Comparison of ENCODE assay signal across 8 cellular contexts in the genomic region with DNA sequence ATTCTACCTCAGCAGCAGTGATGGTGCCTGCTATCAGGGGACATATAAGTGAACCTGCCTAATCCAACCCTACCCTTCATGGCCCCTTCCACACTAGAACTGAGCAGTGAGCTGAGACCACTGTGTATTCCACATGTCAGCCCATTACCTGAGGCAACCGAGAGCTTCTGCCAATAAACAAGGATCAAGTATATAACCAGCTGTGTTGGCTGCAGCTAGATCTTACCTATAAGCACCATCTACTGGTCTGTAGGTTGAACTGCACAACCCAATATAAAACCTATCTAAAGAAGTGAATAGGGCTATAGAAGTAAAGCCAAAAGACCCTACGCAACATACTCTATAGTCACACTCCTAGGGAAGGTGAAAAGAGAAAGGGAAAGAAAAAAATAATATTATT.
A peak's percentile ranks its signal among the peaks of the same experiment; 100 is the strongest.
DNase-seq lines count a peak whose midpoint lies in the region; ATAC-seq and TF ChIP-seq lines count a peak whose summit lies in the region.

No MANE protein-coding gene starts in this region.

- H3K27ac ChIP-seq in HEK293 (ENCODE audit: extremely low read depth, low read depth, low read length) (no peak overlapping the region), spleen (no peak overlapping the region)

- H3K9me3 ChIP-seq in HEK293 (ENCODE audit: control insufficient read depth, insufficient read depth, low read depth, low read length) (no peaks in the 10 kb centered on the region), spleen (peaks cover 4 to 44% (median 29%) of the 10 kb centered on the region in 8 donors)

- H3K9me3 Mint-ChIP-seq in WTC11: peaks cover 30% of the 10 kb centered on the region

- no peaks in the 10 kb centered on the region for H3K4me1 ChIP-seq in HEK293 (ENCODE audit: control insufficient read depth, insufficient read depth, low read length)
- no peaks in the 10 kb centered on the region for H3K4me1 ChIP-seq in spleen

- WGBS in spleen, 5 donors: 66 to 74% (median 68%) methylated on average over 2 of the region's 2 CpGs

- no peaks in the 10 kb centered on the region for H3K27me3 Mint-ChIP-seq in WTC11 (ENCODE audit: low read depth)

- H3K4me3 ChIP-seq in HEK293 (ENCODE audit: low read depth, low read length) (no peak overlapping the region), spleen (no peak overlapping the region)

- no peaks in the 10 kb centered on the region for H3K36me3 ChIP-seq in HEK293 (ENCODE audit: control insufficient read depth in 2 of 2, insufficient read depth in 1 of 2, low read length in 2 of 2)
- no peaks in the 10 kb centered on the region for H3K36me3 ChIP-seq in spleen

- CTCF ChIA-PET in HEK293 (lab: Yijun Ruan, JAX) (interaction anchor here (0.6 to 2.6 kb wide), 17 partner anchors 9 to 919 kb away, joined by 3 to 15 read pairs (median 4); no protein-coding TSS in a partner anchor), WTC11 (lab: Charles Lee) (interaction anchor here (0.9 to 2.1 kb wide), 12 partner anchors 9 to 907 kb away, joined by 3 to 10 read pairs (median 6); no protein-coding TSS in a partner anchor)

- H3K4me1 Mint-ChIP-seq in WTC11: no peaks in the 10 kb centered on the region

- no peak overlapping the region for H3K27ac Mint-ChIP-seq in WTC11

- no peak for TF ChIP-seq POLR2A in spleen (IDR thresholded peaks at IDR 0.05)

- ATAC-seq in WTC11 (peak; percentile 97), omental fat pad (ENCODE audit: low FRiP score) (no peak)

- intact Hi-C loops in spleen (cut with DNase I; ENCODE audit: low total_unique reads): no loop called here

- POLR2A ChIA-PET in HEK293 (lab: Yijun Ruan, JAX) (no interaction called here), WTC11 (lab: Charles Lee) (no interaction called here)

- H3K27me3 ChIP-seq in spleen (replicated peaks in 1 of 7): no peaks in the 10 kb centered on the region

- peaks cover 5% of the 10 kb centered on the region; the same call in 1 of the 2 replicates for H3K36me3 Mint-ChIP-seq in WTC11

- peak; percentile 45 for DNase-seq in NCI-H1436 (lab: John Stamatoyannopoulos, UW)
- no peak for DNase-seq in NCI-H1436 treated with DMSO at 0.1 percent for 48 hours (lab: John Stamatoyannopoulos, UW)
- peak; percentile 50 for DNase-seq in NCI-H1092 treated with DMSO at 0.1 percent for 48 hours (lab: John Stamatoyannopoulos, UW)
- no peak for DNase-seq in WTC11 (ENCODE audit: low spot score)
- DNase-seq in iPS-NIHi7 (ENCODE audit: extremely low spot score): peak; percentile 62
- no peak for DNase-seq in omental fat pad (ENCODE audit: low spot score)
- no peak for DNase-seq in spleen

- TF ChIP-seq CTCF in HEK293 (tag by site-specific recombination; IDR thresholded peaks at IDR 0.05) (0 out of 2 replicates have a peak, but pooled peaks have one; percentile 24), WTC11 (IDR thresholded peaks at IDR 0.05) (peak; percentile 37; the same call in 1 of the 2 replicates), omental fat pad (IDR thresholded peaks at IDR 0.05) (no peak), spleen (IDR thresholded peaks at IDR 0.05 in 8 of 11, conservative IDR thresholded peaks at IDR 0.05 in 3 of 11) (peak in 4 of 11 experiments; percentile 8 to 42 (median 28))

- no peak overlapping the region for H3K4me3 Mint-ChIP-seq in WTC11

TF ChIP-seq in HEK293, 187 proteins besides CTCF, POLR2A, EP300 and RAD21:
- TF ChIP-seq ZBTB20 (tag by site-specific recombination; IDR thresholded peaks at IDR 0.05): no peak
- TF ChIP-seq ZNF510 (tag by site-specific recombination; IDR thresholded peaks at IDR 0.05; ENCODE audit: insufficient replicate concordance): no peak
- TF ChIP-seq ZNF654 (tag by site-specific recombination; IDR thresholded peaks at IDR 0.05; ENCODE audit: low read depth): peak; percentile 56
- TF ChIP-seq ZBTB49 (tag by site-specific recombination; IDR thresholded peaks at IDR 0.05; ENCODE audit: low read depth): no peak
- TF ChIP-seq ZNF214 (tag by site-specific recombination; IDR thresholded peaks at IDR 0.05; ENCODE audit: borderline replicate concordance): no peak
- TF ChIP-seq SALL2 (tag by site-specific recombination; IDR thresholded peaks at IDR 0.05; ENCODE audit: borderline replicate concordance): no peak

TF ChIP-seq in WTC11, 78 proteins besides CTCF, POLR2A, EP300 and RAD21 (continues in another document):
- TF ChIP-seq ZBTB43 (CRISPR knock-in tag; IDR thresholded peaks at IDR 0.05) (no peak), PRDM15 (CRISPR knock-in tag; IDR thresholded peaks at IDR 0.05) (no peak), IRF2 (CRISPR knock-in tag; IDR thresholded peaks at IDR 0.05; ENCODE audit: borderline replicate concordance, low read depth) (no peak)
- TF ChIP-seq, protein P1, sequence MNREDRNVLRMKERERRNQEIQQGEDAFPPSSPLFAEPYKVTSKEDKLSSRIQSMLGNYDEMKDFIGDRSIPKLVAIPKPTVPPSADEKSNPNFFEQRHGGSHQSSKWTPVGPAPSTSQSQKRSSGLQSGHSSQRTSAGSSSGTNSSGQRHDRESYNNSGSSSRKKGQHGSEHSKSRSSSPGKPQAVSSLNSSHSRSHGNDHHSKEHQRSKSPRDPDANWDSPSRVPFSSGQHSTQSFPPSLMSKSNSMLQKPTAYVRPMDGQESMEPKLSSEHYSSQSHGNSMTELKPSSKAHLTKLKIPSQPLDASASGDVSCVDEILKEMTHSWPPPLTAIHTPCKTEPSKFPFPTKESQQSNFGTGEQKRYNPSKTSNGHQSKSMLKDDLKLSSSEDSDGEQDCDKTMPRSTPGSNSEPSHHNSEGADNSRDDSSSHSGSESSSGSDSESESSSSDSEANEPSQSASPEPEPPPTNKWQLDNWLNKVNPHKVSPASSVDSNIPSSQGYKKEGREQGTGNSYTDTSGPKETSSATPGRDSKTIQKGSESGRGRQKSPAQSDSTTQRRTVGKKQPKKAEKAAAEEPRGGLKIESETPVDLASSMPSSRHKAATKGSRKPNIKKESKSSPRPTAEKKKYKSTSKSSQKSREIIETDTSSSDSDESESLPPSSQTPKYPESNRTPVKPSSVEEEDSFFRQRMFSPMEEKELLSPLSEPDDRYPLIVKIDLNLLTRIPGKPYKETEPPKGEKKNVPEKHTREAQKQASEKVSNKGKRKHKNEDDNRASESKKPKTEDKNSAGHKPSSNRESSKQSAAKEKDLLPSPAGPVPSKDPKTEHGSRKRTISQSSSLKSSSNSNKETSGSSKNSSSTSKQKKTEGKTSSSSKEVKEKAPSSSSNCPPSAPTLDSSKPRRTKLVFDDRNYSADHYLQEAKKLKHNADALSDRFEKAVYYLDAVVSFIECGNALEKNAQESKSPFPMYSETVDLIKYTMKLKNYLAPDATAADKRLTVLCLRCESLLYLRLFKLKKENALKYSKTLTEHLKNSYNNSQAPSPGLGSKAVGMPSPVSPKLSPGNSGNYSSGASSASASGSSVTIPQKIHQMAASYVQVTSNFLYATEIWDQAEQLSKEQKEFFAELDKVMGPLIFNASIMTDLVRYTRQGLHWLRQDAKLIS (CRISPR knock-in tag; IDR thresholded peaks at IDR 0.05; ENCODE audit: borderline replicate concordance): no peak
- TF ChIP-seq, protein P2, sequence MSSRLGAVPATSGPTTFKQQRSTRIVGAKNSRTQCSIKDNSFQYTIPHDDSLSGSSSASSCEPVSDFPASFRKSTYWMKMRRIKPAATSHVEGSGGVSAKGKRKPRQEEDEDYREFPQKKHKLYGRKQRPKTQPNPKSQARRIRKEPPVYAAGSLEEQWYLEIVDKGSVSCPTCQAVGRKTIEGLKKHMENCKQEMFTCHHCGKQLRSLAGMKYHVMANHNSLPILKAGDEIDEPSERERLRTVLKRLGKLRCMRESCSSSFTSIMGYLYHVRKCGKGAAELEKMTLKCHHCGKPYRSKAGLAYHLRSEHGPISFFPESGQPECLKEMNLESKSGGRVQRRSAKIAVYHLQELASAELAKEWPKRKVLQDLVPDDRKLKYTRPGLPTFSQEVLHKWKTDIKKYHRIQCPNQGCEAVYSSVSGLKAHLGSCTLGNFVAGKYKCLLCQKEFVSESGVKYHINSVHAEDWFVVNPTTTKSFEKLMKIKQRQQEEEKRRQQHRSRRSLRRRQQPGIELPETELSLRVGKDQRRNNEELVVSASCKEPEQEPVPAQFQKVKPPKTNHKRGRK (CRISPR knock-in tag; IDR thresholded peaks at IDR 0.05; ENCODE audit: borderline replicate concordance): no peak
- TF ChIP-seq, protein P3, sequence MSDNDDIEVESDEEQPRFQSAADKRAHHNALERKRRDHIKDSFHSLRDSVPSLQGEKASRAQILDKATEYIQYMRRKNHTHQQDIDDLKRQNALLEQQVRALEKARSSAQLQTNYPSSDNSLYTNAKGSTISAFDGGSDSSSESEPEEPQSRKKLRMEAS (CRISPR knock-in tag; IDR thresholded peaks at IDR 0.05): no peak

Comparison
In these comparisons a context has a peak if more than half of its experiments do, and no peak if none do; other contexts are left out.
1. DNase-seq: peak in NCI-H1436 (single experiment), NCI-H1092 treated with DMSO at 0.1 percent for 48 hours (single experiment) and iPS-NIHi7 (single experiment); none in NCI-H1436 treated with DMSO at 0.1 percent for 48 hours (single experiment), WTC11 (single experiment), omental fat pad (single experiment) and spleen (single experiment).
2. CTCF ChIP-seq: peak in HEK293 (single experiment) and WTC11 (single experiment); none in omental fat pad (0 of 3).